Comparison of ENCODE assay signal across 1 cellular context in the genomic region with DNA sequence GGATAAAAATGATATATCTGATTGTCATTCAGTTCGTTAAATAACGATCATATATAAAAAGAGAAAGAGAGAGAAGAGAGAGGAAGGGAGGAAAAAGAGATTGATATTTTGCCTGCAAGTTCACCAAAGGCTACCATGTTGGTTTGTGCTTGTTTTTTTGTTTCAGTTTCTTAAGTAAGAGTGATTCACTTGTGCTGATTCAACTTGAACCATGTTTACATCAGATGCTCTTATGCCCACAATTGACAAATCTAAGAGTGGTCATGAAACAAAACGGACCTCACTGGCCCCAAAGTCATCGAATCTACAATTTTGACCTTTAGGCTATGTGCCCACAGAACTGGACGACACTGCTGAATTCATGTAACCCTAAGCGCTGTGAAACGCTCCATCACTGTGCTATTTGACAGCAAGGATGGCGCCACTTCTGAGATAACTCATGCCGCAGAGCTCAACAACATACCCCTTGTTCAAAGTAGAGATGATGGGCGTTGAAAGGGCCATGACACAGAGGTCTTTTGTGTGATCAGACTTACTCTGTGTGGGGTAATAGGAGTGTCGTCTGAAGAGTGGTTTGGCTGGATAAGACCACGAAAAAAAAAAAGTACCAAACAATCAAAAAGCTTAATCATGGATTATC.
TF ChIP-seq lines count a peak whose summit lies in the region.

No MANE protein-coding gene starts in this region.

TF ChIP-seq in WTC11, 78 proteins besides CTCF, POLR2A, EP300 and RAD21 (continued from another document):
- TF ChIP-seq, protein P1, sequence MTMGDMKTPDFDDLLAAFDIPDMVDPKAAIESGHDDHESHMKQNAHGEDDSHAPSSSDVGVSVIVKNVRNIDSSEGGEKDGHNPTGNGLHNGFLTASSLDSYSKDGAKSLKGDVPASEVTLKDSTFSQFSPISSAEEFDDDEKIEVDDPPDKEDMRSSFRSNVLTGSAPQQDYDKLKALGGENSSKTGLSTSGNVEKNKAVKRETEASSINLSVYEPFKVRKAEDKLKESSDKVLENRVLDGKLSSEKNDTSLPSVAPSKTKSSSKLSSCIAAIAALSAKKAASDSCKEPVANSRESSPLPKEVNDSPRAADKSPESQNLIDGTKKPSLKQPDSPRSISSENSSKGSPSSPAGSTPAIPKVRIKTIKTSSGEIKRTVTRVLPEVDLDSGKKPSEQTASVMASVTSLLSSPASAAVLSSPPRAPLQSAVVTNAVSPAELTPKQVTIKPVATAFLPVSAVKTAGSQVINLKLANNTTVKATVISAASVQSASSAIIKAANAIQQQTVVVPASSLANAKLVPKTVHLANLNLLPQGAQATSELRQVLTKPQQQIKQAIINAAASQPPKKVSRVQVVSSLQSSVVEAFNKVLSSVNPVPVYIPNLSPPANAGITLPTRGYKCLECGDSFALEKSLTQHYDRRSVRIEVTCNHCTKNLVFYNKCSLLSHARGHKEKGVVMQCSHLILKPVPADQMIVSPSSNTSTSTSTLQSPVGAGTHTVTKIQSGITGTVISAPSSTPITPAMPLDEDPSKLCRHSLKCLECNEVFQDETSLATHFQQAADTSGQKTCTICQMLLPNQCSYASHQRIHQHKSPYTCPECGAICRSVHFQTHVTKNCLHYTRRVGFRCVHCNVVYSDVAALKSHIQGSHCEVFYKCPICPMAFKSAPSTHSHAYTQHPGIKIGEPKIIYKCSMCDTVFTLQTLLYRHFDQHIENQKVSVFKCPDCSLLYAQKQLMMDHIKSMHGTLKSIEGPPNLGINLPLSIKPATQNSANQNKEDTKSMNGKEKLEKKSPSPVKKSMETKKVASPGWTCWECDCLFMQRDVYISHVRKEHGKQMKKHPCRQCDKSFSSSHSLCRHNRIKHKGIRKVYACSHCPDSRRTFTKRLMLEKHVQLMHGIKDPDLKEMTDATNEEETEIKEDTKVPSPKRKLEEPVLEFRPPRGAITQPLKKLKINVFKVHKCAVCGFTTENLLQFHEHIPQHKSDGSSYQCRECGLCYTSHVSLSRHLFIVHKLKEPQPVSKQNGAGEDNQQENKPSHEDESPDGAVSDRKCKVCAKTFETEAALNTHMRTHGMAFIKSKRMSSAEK (CRISPR knock-in tag; IDR thresholded peaks at IDR 0.05; ENCODE audit: borderline replicate concordance): no peak
- TF ChIP-seq TEAD1 (CRISPR knock-in tag; IDR thresholded peaks at IDR 0.05): no peak
- TF ChIP-seq, protein P2, sequence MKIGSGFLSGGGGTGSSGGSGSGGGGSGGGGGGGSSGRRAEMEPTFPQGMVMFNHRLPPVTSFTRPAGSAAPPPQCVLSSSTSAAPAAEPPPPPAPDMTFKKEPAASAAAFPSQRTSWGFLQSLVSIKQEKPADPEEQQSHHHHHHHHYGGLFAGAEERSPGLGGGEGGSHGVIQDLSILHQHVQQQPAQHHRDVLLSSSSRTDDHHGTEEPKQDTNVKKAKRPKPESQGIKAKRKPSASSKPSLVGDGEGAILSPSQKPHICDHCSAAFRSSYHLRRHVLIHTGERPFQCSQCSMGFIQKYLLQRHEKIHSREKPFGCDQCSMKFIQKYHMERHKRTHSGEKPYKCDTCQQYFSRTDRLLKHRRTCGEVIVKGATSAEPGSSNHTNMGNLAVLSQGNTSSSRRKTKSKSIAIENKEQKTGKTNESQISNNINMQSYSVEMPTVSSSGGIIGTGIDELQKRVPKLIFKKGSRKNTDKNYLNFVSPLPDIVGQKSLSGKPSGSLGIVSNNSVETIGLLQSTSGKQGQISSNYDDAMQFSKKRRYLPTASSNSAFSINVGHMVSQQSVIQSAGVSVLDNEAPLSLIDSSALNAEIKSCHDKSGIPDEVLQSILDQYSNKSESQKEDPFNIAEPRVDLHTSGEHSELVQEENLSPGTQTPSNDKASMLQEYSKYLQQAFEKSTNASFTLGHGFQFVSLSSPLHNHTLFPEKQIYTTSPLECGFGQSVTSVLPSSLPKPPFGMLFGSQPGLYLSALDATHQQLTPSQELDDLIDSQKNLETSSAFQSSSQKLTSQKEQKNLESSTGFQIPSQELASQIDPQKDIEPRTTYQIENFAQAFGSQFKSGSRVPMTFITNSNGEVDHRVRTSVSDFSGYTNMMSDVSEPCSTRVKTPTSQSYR (CRISPR knock-in tag; IDR thresholded peaks at IDR 0.05): no peak
- no peak for TF ChIP-seq NFE2L1 (CRISPR knock-in tag; IDR thresholded peaks at IDR 0.05)
- TF ChIP-seq, protein P3, sequence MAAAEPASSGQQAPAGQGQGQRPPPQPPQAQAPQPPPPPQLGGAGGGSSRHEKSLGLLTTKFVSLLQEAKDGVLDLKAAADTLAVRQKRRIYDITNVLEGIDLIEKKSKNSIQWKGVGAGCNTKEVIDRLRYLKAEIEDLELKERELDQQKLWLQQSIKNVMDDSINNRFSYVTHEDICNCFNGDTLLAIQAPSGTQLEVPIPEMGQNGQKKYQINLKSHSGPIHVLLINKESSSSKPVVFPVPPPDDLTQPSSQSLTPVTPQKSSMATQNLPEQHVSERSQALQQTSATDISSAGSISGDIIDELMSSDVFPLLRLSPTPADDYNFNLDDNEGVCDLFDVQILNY (CRISPR knock-in tag; IDR thresholded peaks at IDR 0.05): no peak
- no peak for TF ChIP-seq JAZF1 (CRISPR knock-in tag; IDR thresholded peaks at IDR 0.05)
- no peak for TF ChIP-seq ZNF263 (CRISPR knock-in tag; IDR thresholded peaks at IDR 0.05; ENCODE audit: low read depth)
- no peak for TF ChIP-seq MXD4 (CRISPR knock-in tag; IDR thresholded peaks at IDR 0.05; ENCODE audit: borderline replicate concordance)
- TF ChIP-seq NR1H2 (CRISPR knock-in tag; IDR thresholded peaks at IDR 0.05): no peak
- TF ChIP-seq CREB1 (CRISPR knock-in tag; IDR thresholded peaks at IDR 0.05): no peak
- TF ChIP-seq, protein P4, sequence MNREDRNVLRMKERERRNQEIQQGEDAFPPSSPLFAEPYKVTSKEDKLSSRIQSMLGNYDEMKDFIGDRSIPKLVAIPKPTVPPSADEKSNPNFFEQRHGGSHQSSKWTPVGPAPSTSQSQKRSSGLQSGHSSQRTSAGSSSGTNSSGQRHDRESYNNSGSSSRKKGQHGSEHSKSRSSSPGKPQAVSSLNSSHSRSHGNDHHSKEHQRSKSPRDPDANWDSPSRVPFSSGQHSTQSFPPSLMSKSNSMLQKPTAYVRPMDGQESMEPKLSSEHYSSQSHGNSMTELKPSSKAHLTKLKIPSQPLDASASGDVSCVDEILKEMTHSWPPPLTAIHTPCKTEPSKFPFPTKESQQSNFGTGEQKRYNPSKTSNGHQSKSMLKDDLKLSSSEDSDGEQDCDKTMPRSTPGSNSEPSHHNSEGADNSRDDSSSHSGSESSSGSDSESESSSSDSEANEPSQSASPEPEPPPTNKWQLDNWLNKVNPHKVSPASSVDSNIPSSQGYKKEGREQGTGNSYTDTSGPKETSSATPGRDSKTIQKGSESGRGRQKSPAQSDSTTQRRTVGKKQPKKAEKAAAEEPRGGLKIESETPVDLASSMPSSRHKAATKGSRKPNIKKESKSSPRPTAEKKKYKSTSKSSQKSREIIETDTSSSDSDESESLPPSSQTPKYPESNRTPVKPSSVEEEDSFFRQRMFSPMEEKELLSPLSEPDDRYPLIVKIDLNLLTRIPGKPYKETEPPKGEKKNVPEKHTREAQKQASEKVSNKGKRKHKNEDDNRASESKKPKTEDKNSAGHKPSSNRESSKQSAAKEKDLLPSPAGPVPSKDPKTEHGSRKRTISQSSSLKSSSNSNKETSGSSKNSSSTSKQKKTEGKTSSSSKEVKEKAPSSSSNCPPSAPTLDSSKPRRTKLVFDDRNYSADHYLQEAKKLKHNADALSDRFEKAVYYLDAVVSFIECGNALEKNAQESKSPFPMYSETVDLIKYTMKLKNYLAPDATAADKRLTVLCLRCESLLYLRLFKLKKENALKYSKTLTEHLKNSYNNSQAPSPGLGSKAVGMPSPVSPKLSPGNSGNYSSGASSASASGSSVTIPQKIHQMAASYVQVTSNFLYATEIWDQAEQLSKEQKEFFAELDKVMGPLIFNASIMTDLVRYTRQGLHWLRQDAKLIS (CRISPR knock-in tag; IDR thresholded peaks at IDR 0.05; ENCODE audit: borderline replicate concordance): no peak
- no peak for TF ChIP-seq ZNF416 (CRISPR knock-in tag; IDR thresholded peaks at IDR 0.05)
- no peak for TF ChIP-seq GABPB1 (CRISPR knock-in tag; IDR thresholded peaks at IDR 0.05)
- no peak for TF ChIP-seq NFYB (CRISPR knock-in tag; conservative IDR thresholded peaks at IDR 0.05; ENCODE audit: low read depth)
